In genomic region chrX:23782863-23783568, GRCh38 we compare ENCODE assay signal across 8 cellular contexts. TPM values are rescaled to one million over a fixed set of nuclear protein-coding genes. Genes with fewer than 3 reads are reported as not detected.
DNase-seq lines count a peak whose midpoint lies in the region; ATAC-seq and TF ChIP-seq lines count a peak whose summit lies in the region.

SAT1 (plus strand) TSS chrX:23783173; CDS start chrX:23783352, 179 bp downstream.

- peak within 1 kb of the TSS; percentile 83 for H2AFZ ChIP-seq in PC-3 (ENCODE audit: low read length)

- H3K79me2 ChIP-seq in PC-3 (ENCODE audit: low read length), result peaks cover 23% of the 10 kb centered on the region

- POLR2A ChIA-PET in PC-3 (lab: Charles Lee; ENCODE audit: unreplicated experiment), result interaction anchor here (0.6 to 1.5 kb wide), 8 partner anchors 24 to 271 kb away, joined by 3 to 14 read pairs (median 5); partner anchors contain the start of genes ACOT9 and PRDX4

- peak within 1 kb of the TSS; percentile 71 for H3K4me3 ChIP-seq in Jurkat, Clone E6-1 (ENCODE audit: low read length)
- peak within 1 kb of the TSS; percentile 97 for H3K4me3 ChIP-seq in PC-3 (ENCODE audit: low read length)

- H3K36me3 ChIP-seq in PC-3 (ENCODE audit: low read depth, low read length), result peaks cover 11% of the 10 kb centered on the region

- peak within 1 kb of the TSS; percentile 94 for H3K27ac ChIP-seq in PC-3 (ENCODE audit: low read length)
- peak within 1 kb of the TSS; percentile 97 for H3K27ac ChIP-seq in epithelial cell of prostate

- CTCF ChIA-PET in PC-3 (lab: Charles Lee), result interaction anchor here (0.5 to 2.9 kb wide), 2 partner anchors 54 to 119 kb away, joined by 3 to 24 read pairs; no protein-coding TSS in a partner anchor

- peaks cover 24% of the 10 kb centered on the region for H3F3A ChIP-seq in PC-3 (ENCODE audit: low read length, unreplicated experiment)

- peak; percentile 87 for TF ChIP-seq CTCF in PC-3 (conservative IDR thresholded peaks at IDR 0.05; ENCODE audit: low read depth, low read length)

- H3K27me3 ChIP-seq in PC-3 (ENCODE audit: low read length), result no peaks in the 10 kb centered on the region

- no TSS peak for BruUV-seq in PC-3 (replicated peaks; lab: Mats Ljungman, UMichigan)

- no peaks in the 10 kb centered on the region for H3K9me2 ChIP-seq in PC-3 (replicated peaks; ENCODE audit: low read length)

- DNase-seq in DMS53 treated with DMSO at 0.1 percent for 48 hours (lab: John Stamatoyannopoulos, UW; ENCODE audit: unreplicated experiment) (peak; percentile 83), PC-3 (peak; percentile 96), activated T-cell treated with anti-CD3 and anti-CD28 coated beads for 48 hours (ENCODE audit: low read depth) (peak; percentile 89), epithelial cell of prostate (ENCODE audit: low read depth, low spot score) (peak; percentile 73), mucosa of gallbladder (ENCODE audit: low spot score) (peak; percentile 95)
- peak; percentile 83 for DNase-seq in Jurkat, Clone E6-1 (ENCODE audit: low read depth, low spot score)
- DNase-seq in stimulated activated CD8-positive, alpha-beta memory T cell treated with anti-CD3 and anti-CD28 coated beads, Interleukin-4, amount 100 ng/mL, for 48 hours, result peak; percentile 94

- peak within 1 kb of the TSS; percentile 89 for H3K4me2 ChIP-seq in PC-3 (ENCODE audit: low read length)

- peak within 1 kb of the TSS; percentile 94 for H3K9ac ChIP-seq in PC-3 (ENCODE audit: low read length)

- H3K9me3 ChIP-seq in PC-3 (ENCODE audit: low read length), result no peaks in the 10 kb centered on the region

- H4K20me1 ChIP-seq in PC-3 (ENCODE audit: low read length), result peaks cover 23% of the 10 kb centered on the region

- intact Hi-C loops in PC-3 (cut with micrococcal nuclease), result loop anchor here (1.0 kb wide), 3 partner anchors 37 to 271 kb away; partner anchors contain the start of gene EIF2S3

- H3K4me1 ChIP-seq in PC-3 (ENCODE audit: insufficient read depth, low read length), result peaks cover 45% of the 10 kb centered on the region

- peak; percentile 87 for ATAC-seq in GM21619 (IDR thresholded peaks at IDR 0.05; ENCODE audit: unreplicated experiment)
- ATAC-seq in PC-3, result peak; percentile 75

RNA-seq across cellular contexts. Expression of gene SAT1, which starts in this region (rescaled TPM):
- 48.2 TPM for polyA plus RNA-seq in Jurkat, Clone E6-1 (2012; ENCODE audit: insufficient read depth, insufficient read length)
- total RNA-seq in PC-3 (2014; rRNA removed) (414 and 448 TPM in 2 replicates), mucosa of gallbladder (303 TPM)

Comparison
In these comparisons a context has a peak if more than half of its experiments do, and no peak if none do; other contexts are left out.
1. Peak in every context shown above with its lines: DNase-seq, ATAC-seq, H3K4me3 ChIP-seq and H3K27ac ChIP-seq.